9 cellular contexts compared by ENCODE assay signal in genomic region chr6:43093361-43094289, GRCh38. TPM values are rescaled to one million over a fixed set of nuclear protein-coding genes. Genes with fewer than 3 reads are reported as not detected.
DNase-seq lines count a peak whose midpoint lies in the region; ATAC-seq and TF ChIP-seq lines count a peak whose summit lies in the region.
"Had no signal": no experiment of that assay in that cellular context is flagged by ENCODE, and none has a peak within 500 bp of the region (broad histone marks: within the 10 kb centered on the region; RNA-seq: fewer than 3 reads in every experiment).

No MANE protein-coding gene starts in this region.

- POLR2A ChIA-PET in activated CD4-positive, alpha-beta memory T cell treated with anti-CD3 and anti-CD28 coated beads for 36 hours (lab: Charles Lee), result no interaction called here

- TF ChIP-seq POLR2A in sigmoid colon (IDR thresholded peaks at IDR 0.05), result no peak

- in situ Hi-C loops in G401 (cut with HindIII; ENCODE audit: low sequenced_read_pairs), result no loop called here

- H3K4me1 Mint-ChIP-seq in activated CD4-positive, alpha-beta memory T cell treated with anti-CD3 and anti-CD28 coated beads for 36 hours (ENCODE audit: low read depth), result peaks cover 18% of the 10 kb centered on the region

- H3K36me3 ChIP-seq in heart right ventricle (no peaks in the 10 kb centered on the region), sigmoid colon (no peaks in the 10 kb centered on the region)

- TF ChIP-seq EP300 in sigmoid colon (IDR thresholded peaks at IDR 0.05), result no peak

- intact Hi-C loops in activated CD4-positive, alpha-beta memory T cell treated with anti-CD3 and anti-CD28 coated beads for 36 hours (cut with micrococcal nuclease), result no loop called here
- intact Hi-C loops in heart right ventricle (cut with DNase I) (loop anchor here in 1 of 10 donors (5.0 kb wide), 1 partner anchor 439 kb away; no protein-coding TSS in a partner anchor), sigmoid colon (cut with DNase I) (loop anchor here (1.0 kb wide), 1 partner anchor 34 kb away; the partner anchor contains the start of genes KLC4 and MRPL2)

- no peaks in the 10 kb centered on the region for H3K27me3 Mint-ChIP-seq in activated CD4-positive, alpha-beta memory T cell treated with anti-CD3 and anti-CD28 coated beads for 36 hours

- H3K27ac ChIP-seq in heart right ventricle, result peak overlapping the region in 3 of 10 donors; percentile 9 to 36 (median 9)
- H3K27ac ChIP-seq in sigmoid colon, result peak overlapping the region; percentile 35 to 79 (median 75)

- peak in 7 of 8 donors; percentile 60 to 86 (median 80) for ATAC-seq in heart right ventricle
- ATAC-seq in HG02852 (IDR thresholded peaks at IDR 0.05; ENCODE audit: unreplicated experiment), result no peak
- ATAC-seq in GM18520 (IDR thresholded peaks at IDR 0.05; ENCODE audit: unreplicated experiment), result no peak

- WGBS in heart right ventricle, 2 donors, result 69 to 70% methylated on average over 9 of the region's 9 CpGs
- WGBS in sigmoid colon, 2 donors, result 65 to 78% methylated on average over 9 of the region's 9 CpGs

- H3K27ac Mint-ChIP-seq in activated CD4-positive, alpha-beta memory T cell treated with anti-CD3 and anti-CD28 coated beads for 36 hours, result no peak overlapping the region

- no peaks in the 10 kb centered on the region for H3K9me3 Mint-ChIP-seq in activated CD4-positive, alpha-beta memory T cell treated with anti-CD3 and anti-CD28 coated beads for 36 hours

- H3K4me1 ChIP-seq in heart right ventricle, result peaks cover 0 to 21% (median 4%) of the 10 kb centered on the region in 9 donors
- H3K4me1 ChIP-seq in sigmoid colon, result peaks cover 0 to 12% (median 5%) of the 10 kb centered on the region in 4 donors

- H3K4me3 ChIP-seq in heart right ventricle, result peak overlapping the region in 7 of 10 donors; percentile 13 to 42 (median 37)
- H3K4me3 ChIP-seq in sigmoid colon, result peak overlapping the region; percentile 34 to 47 (median 44)

- peak; percentile 47 for DNase-seq in G401 (ENCODE audit: low spot score)
- no peak for DNase-seq in activated CD4-positive, alpha-beta memory T cell treated with anti-CD3 and anti-CD28 coated beads for 36 hours
- peak in 1 of 2 donors; percentile 21 for DNase-seq in heart right ventricle
- peak; percentile 86 for DNase-seq in sigmoid colon
- DNase-seq in stimulated activated CD4-positive, alpha-beta T cell treated with anti-CD3 and anti-CD28 coated beads, Interleukin-4, amount 100 ng/mL, for 24 hours, result no peak
- DNase-seq in NCI-H2107 treated with DMSO at 0.1 percent for 48 hours (lab: John Stamatoyannopoulos, UW; ENCODE audit: unreplicated experiment), result no peak
- DNase-seq: stimulated activated CD4-positive, alpha-beta T cell treated with anti-CD3 and anti-CD28 coated beads, Interleukin-2, amount 100 ng/mL, for 48 hours had no signal

- no peaks in the 10 kb centered on the region for H3K9me3 ChIP-seq in heart right ventricle
- no peaks in the 10 kb centered on the region for H3K9me3 ChIP-seq in sigmoid colon

- H3K4me3 Mint-ChIP-seq in activated CD4-positive, alpha-beta memory T cell treated with anti-CD3 and anti-CD28 coated beads for 36 hours, result peak overlapping the region; percentile 21

- no peak for TF ChIP-seq CTCF in heart right ventricle (IDR thresholded peaks at IDR 0.05)
- TF ChIP-seq CTCF in sigmoid colon (IDR thresholded peaks at IDR 0.05), result no peak

- no peaks in the 10 kb centered on the region for H3K27me3 ChIP-seq in heart right ventricle
- no peaks in the 10 kb centered on the region for H3K27me3 ChIP-seq in sigmoid colon

- CTCF ChIA-PET in activated CD4-positive, alpha-beta memory T cell treated with anti-CD3 and anti-CD28 coated beads for 36 hours (lab: Charles Lee), result no interaction called here

- no peaks in the 10 kb centered on the region for H3K36me3 Mint-ChIP-seq in activated CD4-positive, alpha-beta memory T cell treated with anti-CD3 and anti-CD28 coated beads for 36 hours

RNA-seq across cellular contexts. Expression of gene PTK7, which starts 17.5 kb away (rescaled TPM):
- 237 and 257 TPM in 2 replicates for total RNA-seq in G401 (2014; rRNA removed; shearing (Covaris generic))
- total RNA-seq in activated CD4-positive, alpha-beta memory T cell treated with anti-CD3 and anti-CD28 coated beads for 36 hours, result 1 to 10 TPM; 1.3 to 1.5 TPM
- total RNA-seq in heart right ventricle (1 to 10 TPM; 1.0 to 5.9 (median 2.2) TPM), sigmoid colon (1 to 10 TPM; 4.8 to 9.7 (median 7.7) TPM)
- polyA plus RNA-seq in heart right ventricle (1 to 10 TPM in 1 of 2 donors, under 1 TPM in 1; 0.80 to 6.3 TPM), sigmoid colon (10 to 100 TPM in 1 of 3 donors, 1 to 10 TPM in 2; 1.2 to 15.6 (median 1.8) TPM)

RNA-seq across cellular contexts. Expression of gene KLC4, which starts 34.2 kb away (rescaled TPM):
- total RNA-seq in G401 (2014; rRNA removed; shearing (Covaris generic)), result 13.8 and 14.1 TPM in 2 replicates
- 10 to 100 TPM; 11.0 to 11.9 TPM for total RNA-seq in activated CD4-positive, alpha-beta memory T cell treated with anti-CD3 and anti-CD28 coated beads for 36 hours
- 10 to 100 TPM; 26.3 to 34.2 (median 28.3) TPM for total RNA-seq in heart right ventricle
- 10 to 100 TPM; 17.9 to 43.7 TPM for polyA plus RNA-seq in heart right ventricle
- total RNA-seq in sigmoid colon, result 10 to 100 TPM; 23.2 to 44.9 (median 34.6) TPM
- 100 to 1,000 TPM in 1 of 3 donors, 10 to 100 TPM in 2; 58.4 to 116 (median 84.1) TPM for polyA plus RNA-seq in sigmoid colon

RNA-seq across cellular contexts. Expression of gene MRPL2, which starts 34.4 kb away (rescaled TPM):
- 51.0 and 92.2 TPM in 2 replicates for total RNA-seq in G401 (2014; rRNA removed; shearing (Covaris generic))
- total RNA-seq in activated CD4-positive, alpha-beta memory T cell treated with anti-CD3 and anti-CD28 coated beads for 36 hours, result 10 to 100 TPM; 91.0 to 95.4 TPM
- total RNA-seq in heart right ventricle, result 100 to 1,000 TPM in 3 of 10 donors, 10 to 100 TPM in 7; 76.0 to 139 (median 93.5) TPM
- 100 to 1,000 TPM; 141 to 165 TPM for polyA plus RNA-seq in heart right ventricle
- 10 to 100 TPM; 14.1 to 25.7 (median 18.3) TPM for total RNA-seq in sigmoid colon
- 10 to 100 TPM; 65.9 to 70.2 (median 68.5) TPM for polyA plus RNA-seq in sigmoid colon

RNA-seq across cellular contexts. Expression of gene CUL7, which starts 40.0 kb away (rescaled TPM):
- total RNA-seq in G401 (2014; rRNA removed; shearing (Covaris generic)), result 29.0 and 33.1 TPM in 2 replicates
- 10 to 100 TPM; 23.2 to 23.8 TPM for total RNA-seq in activated CD4-positive, alpha-beta memory T cell treated with anti-CD3 and anti-CD28 coated beads for 36 hours
- total RNA-seq in heart right ventricle (10 to 100 TPM in 2 of 10 donors, 1 to 10 TPM in 8; 7.1 to 11.2 (median 8.6) TPM), sigmoid colon (10 to 100 TPM; 10.3 to 14.4 (median 11.0) TPM)
- polyA plus RNA-seq in heart right ventricle (1 to 10 TPM; 4.2 to 5.6 TPM), sigmoid colon (1 to 10 TPM; 3.0 to 6.9 (median 3.2) TPM)

Comparison
In these comparisons a context has a peak if more than half of its experiments do, and no peak if none do; other contexts are left out.
1. DNase-seq: peak in G401 (single experiment) and sigmoid colon (single experiment); none in activated CD4-positive, alpha-beta memory T cell treated with anti-CD3 and anti-CD28 coated beads for 36 hours (single experiment), stimulated activated CD4-positive, alpha-beta T cell treated with anti-CD3 and anti-CD28 coated beads, Interleukin-4, amount 100 ng/mL, for 24 hours (single experiment) and NCI-H2107 treated with DMSO at 0.1 percent for 48 hours (single experiment).
2. ATAC-seq: peak in heart right ventricle (7 of 8); none in HG02852 (single experiment) and GM18520 (single experiment).
3. RNA of gene PTK7, which starts 17.5 kb away (total RNA-seq): 237 to 257 TPM in G401; 4.8 to 9.7 TPM in sigmoid colon, 1.0 to 5.9 TPM in heart right ventricle and 1.3 to 1.5 TPM in activated CD4-positive, alpha-beta memory T cell treated with anti-CD3 and anti-CD28 coated beads for 36 hours; every median in the first group is over 10 times any median in the second.